ENCODE assay signal across 1 cellular context in genomic region chr19:8806661-8807060, GRCh38.
TF ChIP-seq lines count a peak whose summit lies in the region.

No MANE protein-coding gene starts in this region.

TF ChIP-seq in K562, 482 proteins besides CTCF, POLR2A, EP300 and RAD21 (continued from another document):
- TF ChIP-seq, protein P1, sequence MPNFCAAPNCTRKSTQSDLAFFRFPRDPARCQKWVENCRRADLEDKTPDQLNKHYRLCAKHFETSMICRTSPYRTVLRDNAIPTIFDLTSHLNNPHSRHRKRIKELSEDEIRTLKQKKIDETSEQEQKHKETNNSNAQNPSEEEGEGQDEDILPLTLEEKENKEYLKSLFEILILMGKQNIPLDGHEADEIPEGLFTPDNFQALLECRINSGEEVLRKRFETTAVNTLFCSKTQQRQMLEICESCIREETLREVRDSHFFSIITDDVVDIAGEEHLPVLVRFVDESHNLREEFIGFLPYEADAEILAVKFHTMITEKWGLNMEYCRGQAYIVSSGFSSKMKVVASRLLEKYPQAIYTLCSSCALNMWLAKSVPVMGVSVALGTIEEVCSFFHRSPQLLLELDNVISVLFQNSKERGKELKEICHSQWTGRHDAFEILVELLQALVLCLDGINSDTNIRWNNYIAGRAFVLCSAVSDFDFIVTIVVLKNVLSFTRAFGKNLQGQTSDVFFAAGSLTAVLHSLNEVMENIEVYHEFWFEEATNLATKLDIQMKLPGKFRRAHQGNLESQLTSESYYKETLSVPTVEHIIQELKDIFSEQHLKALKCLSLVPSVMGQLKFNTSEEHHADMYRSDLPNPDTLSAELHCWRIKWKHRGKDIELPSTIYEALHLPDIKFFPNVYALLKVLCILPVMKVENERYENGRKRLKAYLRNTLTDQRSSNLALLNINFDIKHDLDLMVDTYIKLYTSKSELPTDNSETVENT (CRISPR knock-in tag; IDR thresholded peaks at IDR 0.05) = no peak
- TF ChIP-seq NFIX (CRISPR knock-in tag; IDR thresholded peaks at IDR 0.05; ENCODE audit: low read depth) = no peak
- no peak for TF ChIP-seq CEBPB (tag; IDR thresholded peaks at IDR 0.05)
- TF ChIP-seq NELFE (IDR thresholded peaks at IDR 0.05; ENCODE audit: insufficient read depth, insufficient read length) = no peak
- no peak for TF ChIP-seq GABPB2 (CRISPR knock-in tag; conservative IDR thresholded peaks at IDR 0.05)
- TF ChIP-seq, protein P2, sequence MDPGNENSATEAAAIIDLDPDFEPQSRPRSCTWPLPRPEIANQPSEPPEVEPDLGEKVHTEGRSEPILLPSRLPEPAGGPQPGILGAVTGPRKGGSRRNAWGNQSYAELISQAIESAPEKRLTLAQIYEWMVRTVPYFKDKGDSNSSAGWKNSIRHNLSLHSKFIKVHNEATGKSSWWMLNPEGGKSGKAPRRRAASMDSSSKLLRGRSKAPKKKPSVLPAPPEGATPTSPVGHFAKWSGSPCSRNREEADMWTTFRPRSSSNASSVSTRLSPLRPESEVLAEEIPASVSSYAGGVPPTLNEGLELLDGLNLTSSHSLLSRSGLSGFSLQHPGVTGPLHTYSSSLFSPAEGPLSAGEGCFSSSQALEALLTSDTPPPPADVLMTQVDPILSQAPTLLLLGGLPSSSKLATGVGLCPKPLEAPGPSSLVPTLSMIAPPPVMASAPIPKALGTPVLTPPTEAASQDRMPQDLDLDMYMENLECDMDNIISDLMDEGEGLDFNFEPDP (CRISPR knock-in tag; IDR thresholded peaks at IDR 0.05) = no peak
- TF ChIP-seq RB1 (IDR thresholded peaks at IDR 0.05; ENCODE audit: low read depth) = no peak
- TF ChIP-seq, protein P3, sequence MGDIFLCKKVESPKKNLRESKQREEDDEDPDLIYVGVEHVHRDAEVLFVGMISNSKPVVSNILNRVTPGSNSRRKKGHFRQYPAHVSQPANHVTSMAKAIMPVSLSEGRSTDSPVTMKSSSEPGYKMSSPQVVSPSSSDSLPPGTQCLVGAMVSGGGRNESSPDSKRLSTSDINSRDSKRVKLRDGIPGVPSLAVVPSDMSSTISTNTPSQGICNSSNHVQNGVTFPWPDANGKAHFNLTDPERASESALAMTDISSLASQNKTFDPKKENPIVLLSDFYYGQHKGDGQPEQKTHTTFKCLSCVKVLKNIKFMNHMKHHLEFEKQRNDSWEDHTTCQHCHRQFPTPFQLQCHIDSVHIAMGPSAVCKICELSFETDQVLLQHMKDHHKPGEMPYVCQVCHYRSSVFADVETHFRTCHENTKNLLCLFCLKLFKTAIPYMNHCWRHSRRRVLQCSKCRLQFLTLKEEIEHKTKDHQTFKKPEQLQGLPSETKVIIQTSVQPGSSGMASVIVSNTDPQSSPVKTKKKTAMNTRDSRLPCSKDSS (IDR thresholded peaks at IDR 0.05; ENCODE audit: low read depth, partially characterized antibody) = peak; percentile 45
- no peak for TF ChIP-seq ZFPM2 (CRISPR knock-in tag; IDR thresholded peaks at IDR 0.05)
- TF ChIP-seq KDM5B (IDR thresholded peaks at IDR 0.05; ENCODE audit: insufficient replicate concordance, low read depth, low read length) = no peak
